Comparison of ENCODE assay signal across 15 cellular contexts in the genomic region with DNA sequence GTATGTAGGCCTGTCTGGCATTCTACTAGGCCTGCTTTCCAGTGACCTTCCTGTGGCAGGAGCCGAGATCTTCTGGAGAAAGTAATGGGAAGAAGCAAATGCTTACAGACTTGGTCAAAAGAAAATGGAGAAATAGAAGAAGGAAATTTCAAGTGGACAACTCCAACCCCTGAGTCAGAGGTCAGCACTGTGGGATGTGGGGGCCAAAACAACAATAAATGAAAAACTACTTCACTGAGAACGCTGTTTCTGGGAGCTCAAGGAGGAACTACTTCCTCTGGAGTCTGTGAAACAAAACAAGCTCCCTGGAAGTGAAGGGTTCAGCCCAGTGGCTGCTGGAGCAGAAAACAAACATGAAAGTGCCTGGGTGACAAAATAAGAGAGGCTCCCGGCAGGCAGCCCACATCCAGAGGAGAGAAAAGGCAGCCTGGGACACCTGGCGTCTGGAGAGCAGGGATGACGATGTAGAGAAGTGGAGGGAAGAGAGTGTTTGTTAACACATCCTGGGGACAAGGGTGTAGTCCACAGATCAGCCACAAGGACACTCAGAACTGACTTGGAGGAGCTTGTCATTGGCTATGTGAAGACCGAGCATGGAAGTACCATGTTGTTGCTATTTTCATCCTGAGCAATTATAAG.
A peak's percentile ranks its signal among the peaks of the same experiment; 100 is the strongest.
DNase-seq lines count a peak whose midpoint lies in the region; ATAC-seq, FAIRE-seq and TF ChIP-seq lines count a peak whose summit lies in the region.
"Had no signal": no experiment of that assay in that cellular context is flagged by ENCODE, and none has a peak within 500 bp of the region (broad histone marks: within the 10 kb centered on the region; RNA-seq: fewer than 3 reads in every experiment).

No MANE protein-coding gene starts in this region.

- 65 to 85% methylated on average over 4 to 6 of the region's 6 CpGs for WGBS in mesodermal cell (ENCODE audit: insufficient coverage in 2 of 2), 2 experiments
- WGBS in esophagus squamous epithelium, 2 donors = 72 to 79% methylated on average over 5 to 6 of the region's 6 CpGs

- H3K4me2 ChIP-seq in astrocyte (ENCODE audit: low read length) = no peak overlapping the region
- H3K4me2 ChIP-seq: hepatocyte had no signal

- H3K79me2 ChIP-seq in astrocyte (ENCODE audit: insufficient read depth, low read length) = no peaks in the 10 kb centered on the region
- H3K79me2 ChIP-seq: hepatocyte, parathyroid adenoma had no signal

- peak; percentile 9 for TF ChIP-seq CTCF in astrocyte (IDR thresholded peaks at IDR 0.05; ENCODE audit: insufficient read depth, low read depth, low read length)
- no peak for TF ChIP-seq CTCF in esophagus squamous epithelium (IDR thresholded peaks at IDR 0.05)

- H3K27ac ChIP-seq in astrocyte (ENCODE audit: low read depth, low read length) (no peak overlapping the region), mesodermal cell (ENCODE audit: low read depth, low read length, severe bottlenecking) (peak overlapping the region; percentile 71), esophagus squamous epithelium (no peak overlapping the region)
- H3K27ac ChIP-seq: hepatocyte, parathyroid adenoma had no signal

- FAIRE-seq in astrocyte (lab: Jason Lieb, UNC) = no peak

- no peaks in the 10 kb centered on the region for H4K20me1 ChIP-seq in astrocyte (ENCODE audit: insufficient read depth, low read length)

- H3K4me3 Mint-ChIP-seq in astrocyte (ENCODE audit: unreplicated experiment) = no peak overlapping the region
- H3K4me3 Mint-ChIP-seq: effector memory CD8-positive, alpha-beta T cell had no signal

- H3K9me3 ChIP-seq in astrocyte (ENCODE audit: insufficient read depth, low read depth, low read length) = peaks cover 4% of the 10 kb centered on the region
- peaks cover 7% of the 10 kb centered on the region for H3K9me3 ChIP-seq in mesodermal cell (ENCODE audit: control insufficient read depth, low read length)
- H3K9me3 ChIP-seq in esophagus squamous epithelium = peaks cover 0 to 5% (median 0%) of the 10 kb centered on the region in 3 donors

- peak overlapping the region; percentile 58 for H3K27ac Mint-ChIP-seq in astrocyte (ENCODE audit: unreplicated experiment)
- H3K27ac Mint-ChIP-seq: effector memory CD8-positive, alpha-beta T cell had no signal

- peaks cover 2% of the 10 kb centered on the region for H3K9me3 Mint-ChIP-seq in astrocyte (ENCODE audit: unreplicated experiment)
- H3K9me3 Mint-ChIP-seq: effector memory CD8-positive, alpha-beta T cell had no signal

- no peak overlapping the region for H3K9ac ChIP-seq in astrocyte (ENCODE audit: low read length)
- H3K9ac ChIP-seq: parathyroid adenoma had no signal

- peaks cover 29% of the 10 kb centered on the region for H3K4me1 Mint-ChIP-seq in astrocyte (ENCODE audit: low read depth, unreplicated experiment)

- no peaks in the 10 kb centered on the region for H3K27me3 ChIP-seq in astrocyte (ENCODE audit: insufficient read depth, low read length)
- no peaks in the 10 kb centered on the region for H3K27me3 ChIP-seq in esophagus squamous epithelium
- H3K27me3 ChIP-seq: hepatocyte had no signal

- peaks cover 2% of the 10 kb centered on the region for H3K36me3 Mint-ChIP-seq in astrocyte (ENCODE audit: low read depth, unreplicated experiment)

- H3K4me3 ChIP-seq in astrocyte (ENCODE audit: insufficient read depth, low read depth, low read length) = no peak overlapping the region
- H3K4me3 ChIP-seq in mesodermal cell (ENCODE audit: extremely low read depth, insufficient read depth, low read length, poor library complexity, severe bottlenecking) = no peak overlapping the region
- no peak overlapping the region for H3K4me3 ChIP-seq in esophagus squamous epithelium
- H3K4me3 ChIP-seq: hepatocyte had no signal

- intact Hi-C loops in esophagus squamous epithelium (cut with DNase I) = no loop called here

- peak; percentile 91 for DNase-seq in DMS79 treated with DMSO at 0.1 percent for 48 hours (lab: John Stamatoyannopoulos, UW)
- DNase-seq in NCI-H146 treated with DMSO at 0.1 percent for 48 hours (lab: John Stamatoyannopoulos, UW; ENCODE audit: unreplicated experiment) = peak; percentile 39
- no peak for DNase-seq in astrocyte (ENCODE audit: low read depth)
- DNase-seq in esophagus squamous epithelium (lab: John Stamatoyannopoulos, UW) = no peak
- no peak for DNase-seq in GDM1 (lab: John Stamatoyannopoulos, UW)
- DNase-seq: anterior cingulate cortex; CD4-positive, CD25-positive, alpha-beta regulatory T cell; effector memory CD8-positive, alpha-beta T cell; NCI-H1436 treated with DMSO at 0.1 percent for 48 hours; RPMI8226 had no signal

- no peaks in the 10 kb centered on the region for H3K36me3 ChIP-seq in astrocyte (ENCODE audit: insufficient read depth, low read length)
- H3K36me3 ChIP-seq in mesodermal cell (ENCODE audit: control insufficient read depth, insufficient read depth, low read length) = peaks cover 2% of the 10 kb centered on the region
- no peaks in the 10 kb centered on the region for H3K36me3 ChIP-seq in esophagus squamous epithelium

- H2AFZ ChIP-seq in astrocyte (ENCODE audit: low read depth, low read length) = no peak overlapping the region
- H2AFZ ChIP-seq: hepatocyte, parathyroid adenoma had no signal

- ATAC-seq in HG02623 (IDR thresholded peaks at IDR 0.05; ENCODE audit: unreplicated experiment) (no peak), HG03571 (IDR thresholded peaks at IDR 0.05; ENCODE audit: unreplicated experiment) (no peak)
- ATAC-seq: effector memory CD8-positive, alpha-beta T cell had no signal

- no peaks in the 10 kb centered on the region for H3K27me3 Mint-ChIP-seq in astrocyte (ENCODE audit: low read depth, unreplicated experiment)
- H3K27me3 Mint-ChIP-seq: effector memory CD8-positive, alpha-beta T cell had no signal

- H3K4me1 ChIP-seq in astrocyte (ENCODE audit: insufficient read depth, low read length) (peaks cover 21% of the 10 kb centered on the region), mesodermal cell (ENCODE audit: control insufficient read depth, insufficient read depth, low read length, poor library complexity, severe bottlenecking) (peaks cover 33% of the 10 kb centered on the region), esophagus squamous epithelium (peaks cover 0 to 6% (median 0%) of the 10 kb centered on the region in 3 donors)
- H3K4me1 ChIP-seq: parathyroid adenoma had no signal

- no peak for TF ChIP-seq POLR2A in esophagus squamous epithelium (IDR thresholded peaks at IDR 0.05)

Comparison
In these comparisons a context has a peak if more than half of its experiments do, and no peak if none do; other contexts are left out.
1. DNase-seq: peak in DMS79 treated with DMSO at 0.1 percent for 48 hours (single experiment) and NCI-H146 treated with DMSO at 0.1 percent for 48 hours (single experiment); none in astrocyte (single experiment), esophagus squamous epithelium (single experiment) and GDM1 (single experiment).